Comparison of ENCODE assay signal across 1 cellular context in genomic region chr10:126392469-126392868, GRCh38.
A peak's percentile ranks its signal among the peaks of the same experiment; 100 is the strongest.
TF ChIP-seq lines count a peak whose summit lies in the region.

No MANE protein-coding gene starts in this region.

TF ChIP-seq in HepG2, 621 proteins besides CTCF, POLR2A, EP300 and RAD21 (continued from another document):
- TF ChIP-seq ZBTB33 (CRISPR knock-in tag; IDR thresholded peaks at IDR 0.05) (0 out of 2 replicates have a peak, but pooled peaks have one; percentile 56), NFRKB (IDR thresholded peaks at IDR 0.05) (no peak), TEAD2 (CRISPR knock-in tag; IDR thresholded peaks at IDR 0.05) (no peak), IKZF5 (CRISPR knock-in tag; IDR thresholded peaks at IDR 0.05) (no peak)
- TF ChIP-seq, protein P1, sequence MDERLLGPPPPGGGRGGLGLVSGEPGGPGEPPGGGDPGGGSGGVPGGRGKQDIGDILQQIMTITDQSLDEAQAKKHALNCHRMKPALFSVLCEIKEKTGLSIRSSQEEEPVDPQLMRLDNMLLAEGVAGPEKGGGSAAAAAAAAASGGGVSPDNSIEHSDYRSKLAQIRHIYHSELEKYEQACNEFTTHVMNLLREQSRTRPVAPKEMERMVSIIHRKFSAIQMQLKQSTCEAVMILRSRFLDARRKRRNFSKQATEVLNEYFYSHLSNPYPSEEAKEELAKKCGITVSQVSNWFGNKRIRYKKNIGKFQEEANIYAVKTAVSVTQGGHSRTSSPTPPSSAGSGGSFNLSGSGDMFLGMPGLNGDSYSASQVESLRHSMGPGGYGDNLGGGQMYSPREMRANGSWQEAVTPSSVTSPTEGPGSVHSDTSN (CRISPR knock-in tag; IDR thresholded peaks at IDR 0.05): no peak
- TF ChIP-seq, protein P2, sequence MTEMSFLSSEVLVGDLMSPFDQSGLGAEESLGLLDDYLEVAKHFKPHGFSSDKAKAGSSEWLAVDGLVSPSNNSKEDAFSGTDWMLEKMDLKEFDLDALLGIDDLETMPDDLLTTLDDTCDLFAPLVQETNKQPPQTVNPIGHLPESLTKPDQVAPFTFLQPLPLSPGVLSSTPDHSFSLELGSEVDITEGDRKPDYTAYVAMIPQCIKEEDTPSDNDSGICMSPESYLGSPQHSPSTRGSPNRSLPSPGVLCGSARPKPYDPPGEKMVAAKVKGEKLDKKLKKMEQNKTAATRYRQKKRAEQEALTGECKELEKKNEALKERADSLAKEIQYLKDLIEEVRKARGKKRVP (CRISPR knock-in tag; IDR thresholded peaks at IDR 0.05): no peak
